16 cellular contexts compared by ENCODE assay signal in the genomic region with DNA sequence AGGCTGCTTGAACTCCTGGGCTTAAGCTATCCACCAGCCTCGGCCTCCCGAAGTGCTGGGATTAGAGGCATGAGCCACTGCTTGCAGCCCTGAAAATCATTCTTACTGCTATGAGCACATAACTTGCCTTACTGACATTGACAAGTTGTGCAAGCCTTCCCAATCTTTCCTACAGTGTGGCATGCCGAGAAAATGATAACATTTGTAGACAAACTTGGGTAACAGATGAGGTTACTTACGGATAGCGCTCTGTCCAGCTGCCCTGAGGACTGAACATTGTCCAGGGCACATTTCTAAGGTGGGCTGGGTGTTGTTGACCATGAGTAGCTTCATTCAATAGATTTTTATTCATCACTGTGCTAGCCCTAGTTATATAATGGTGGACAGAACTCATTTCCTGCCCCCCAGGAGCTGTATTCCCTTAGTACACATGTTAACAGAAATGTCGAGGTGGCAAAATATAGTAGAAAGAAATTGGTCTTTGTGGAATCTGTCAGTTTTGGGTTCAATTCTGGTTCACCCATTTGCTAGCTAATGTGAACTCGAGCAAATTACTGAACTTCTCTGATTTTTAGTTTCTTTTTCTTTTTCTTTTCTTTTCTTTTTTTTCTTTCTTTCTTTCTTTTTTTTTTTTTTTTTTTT.
DNase-seq lines count a peak whose midpoint lies in the region; ATAC-seq, FAIRE-seq and TF ChIP-seq lines count a peak whose summit lies in the region.
"Had no signal": no experiment of that assay in that cellular context is flagged by ENCODE, and none has a peak within 500 bp of the region (broad histone marks: within the 10 kb centered on the region; RNA-seq: fewer than 3 reads in every experiment).

No MANE protein-coding gene starts in this region.

- H3K4me1 ChIP-seq in GM23338 (ENCODE audit: insufficient read depth) (no peaks in the 10 kb centered on the region), K562 (replicated peaks in 1 of 2; ENCODE audit: control insufficient read depth in 2 of 2, insufficient read depth in 2 of 2, low read length in 2 of 2) (no peaks in the 10 kb centered on the region), HepG2 (ENCODE audit: insufficient read depth, low read length) (peaks cover 84% of the 10 kb centered on the region)
- H3K4me1 ChIP-seq: BE2C had no signal

- H3K27ac ChIP-seq in GM23338 (ENCODE audit: low read depth), result no peak overlapping the region
- no peak overlapping the region for H3K27ac ChIP-seq in K562 (ENCODE audit: extremely low read depth, low read depth, low read length)
- H3K27ac ChIP-seq in HepG2 (ENCODE audit: extremely low read length, insufficient read depth, low read length), result peak overlapping the region; percentile 24

- H3K27me3 Mint-ChIP-seq in GM23338 (ENCODE audit: insufficient read depth, low read depth, poor library complexity), result peaks cover 2% of the 10 kb centered on the region

- no peaks in the 10 kb centered on the region for H3K79me2 ChIP-seq in GM23338 (replicated peaks; ENCODE audit: insufficient read depth)
- no peaks in the 10 kb centered on the region for H3K79me2 ChIP-seq in K562 (ENCODE audit: control insufficient read depth, insufficient read depth, low read length)
- no peaks in the 10 kb centered on the region for H3K79me2 ChIP-seq in HepG2 (ENCODE audit: insufficient read depth, low read length)

- no peaks in the 10 kb centered on the region for H3F3A ChIP-seq in GM23338 (replicated peaks; ENCODE audit: low read depth)

- H3K27ac Mint-ChIP-seq in GM23338, result no peak overlapping the region

- H2AFZ ChIP-seq in GM23338 (0 out of 2 replicates have a peak overlapping the region, but pooled peaks have one; percentile 23), K562 (ENCODE audit: low read depth, low read length) (no peak overlapping the region), HepG2 (ENCODE audit: low read length) (no peak overlapping the region)

- H3K9me2 ChIP-seq in GM23338 (ENCODE audit: insufficient read depth), result no peaks in the 10 kb centered on the region

- H3K9ac ChIP-seq in K562 (ENCODE audit: insufficient read depth in 1 of 2, low read depth in 2 of 2, low read length in 2 of 2) (no peak overlapping the region), HepG2 (ENCODE audit: insufficient read depth, low read depth, low read length) (no peak overlapping the region)

- H3K27me3 ChIP-seq in GM23338 (ENCODE audit: insufficient read depth) (no peaks in the 10 kb centered on the region), K562 (ENCODE audit: control insufficient read depth in 2 of 2, insufficient read depth in 2 of 2, low read length in 2 of 2) (peaks cover 8 to 13% of the 10 kb centered on the region in 2 experiments; a peak in 3 of 5 replicates), HepG2 (ENCODE audit: control insufficient read depth in 1 of 2, insufficient read depth in 2 of 2, low read length in 2 of 2) (no peaks in the 10 kb centered on the region)
- H3K27me3 ChIP-seq: BE2C had no signal

- TF ChIP-seq RAD21 in K562 (CRISPR knock-in tag; conservative IDR thresholded peaks at IDR 0.05 in 1 of 2, IDR thresholded peaks at IDR 0.05 in 1 of 2), result no peak
- no peak for TF ChIP-seq RAD21 in HepG2 (CRISPR knock-in tag; IDR thresholded peaks at IDR 0.05)

- H3K36me3 ChIP-seq in GM23338 (ENCODE audit: insufficient read depth) (no peaks in the 10 kb centered on the region), K562 (ENCODE audit: control insufficient read depth, insufficient read depth, low read length) (no peaks in the 10 kb centered on the region), HepG2 (replicated peaks in 1 of 2; ENCODE audit: control insufficient read depth in 1 of 2, insufficient read depth in 2 of 2, low read length in 2 of 2) (no peaks in the 10 kb centered on the region)
- H3K36me3 ChIP-seq: BE2C, HAP-1 had no signal

- H3K4me1 Mint-ChIP-seq in GM23338, result no peaks in the 10 kb centered on the region

- CTCF ChIA-PET in K562 (lab: Yijun Ruan, JAX; ENCODE audit: low intra/inter-chr PET ratio), result no interaction called here
- CTCF ChIA-PET in HepG2 (lab: Yijun Ruan, JAX; ENCODE audit: low intra/inter-chr PET ratio, low total read pairs), result no interaction called here

- H3K4me3 Mint-ChIP-seq in GM23338, result no peak overlapping the region
- H3K4me3 Mint-ChIP-seq: CD4-positive, CD25-positive, alpha-beta regulatory T cell had no signal

- H3K4me3 ChIP-seq in GM23338, result no peak overlapping the region
- no peak overlapping the region for H3K4me3 ChIP-seq in K562
- H3K4me3 ChIP-seq in HepG2 (replicated peaks in 1 of 3; ENCODE audit: insufficient read depth in 1 of 3, low read depth in 2 of 3, low read length in 3 of 3), result no peak overlapping the region
- H3K4me3 ChIP-seq: HAP-1 had no signal

- no peak for TF ChIP-seq EP300 in K562 (IDR thresholded peaks at IDR 0.05; ENCODE audit: low read length)
- peak; percentile 19 to 48; a peak in 2 of 4 replicates for TF ChIP-seq EP300 in HepG2 (IDR thresholded peaks at IDR 0.05; ENCODE audit: low read depth in 2 of 2, low read length in 2 of 2)
- TF ChIP-seq EP300 in HepG2 (CRISPR knock-in tag; IDR thresholded peaks at IDR 0.05; ENCODE audit: borderline replicate concordance), result peak; percentile 58; the same call in 1 of the 2 replicates

- in situ Hi-C loops in K562 (cut with MboI) (no loop called here), HepG2 (cut with HindIII; ENCODE audit: extremely low pct_ligation_motif_present, low pct_unique_long_range_greater_than_20kb) (no loop called here)

- no peak overlapping the region for H3K4me2 ChIP-seq in GM23338
- no peak overlapping the region for H3K4me2 ChIP-seq in K562 (ENCODE audit: insufficient read depth, low read length)
- H3K4me2 ChIP-seq in HepG2 (ENCODE audit: low read depth, low read length), result peak overlapping the region; percentile 37; the same call in 1 of the 2 replicates

- 1% methylated on average over 7 of the region's 7 CpGs for WGBS in K562 (ENCODE audit: insufficient coverage, low coverage, missing lambda C conversion rate)
- 45% methylated on average over 7 of the region's 7 CpGs for WGBS in HepG2 (ENCODE audit: low lambda C conversion rate)

- intact Hi-C loops in K562 (cut with micrococcal nuclease) (no loop called here), HepG2 (cut with micrococcal nuclease; ENCODE audit: unreplicated experiment) (no loop called here), left colon (cut with DNase I, micrococcal nuclease) (no loop called here)

- H3K9me3 ChIP-seq in K562 (replicated peaks; ENCODE audit: control insufficient read depth, insufficient read depth, low read depth, low read length) (no peaks in the 10 kb centered on the region), HepG2 (ENCODE audit: low read length) (no peaks in the 10 kb centered on the region)
- H3K9me3 ChIP-seq: BE2C, Caco-2, HAP-1 had no signal

- no TSS peak for BruUV-seq in K562 (replicated peaks; lab: Mats Ljungman, UMichigan)
- BruUV-seq in HepG2 (replicated peaks; lab: Mats Ljungman, UMichigan), result no TSS peak

- ATAC-seq in GM23338 (no peak), K562 (no peak), HepG2 (peak; percentile 83), GM21515 (IDR thresholded peaks at IDR 0.05; ENCODE audit: unreplicated experiment) (no peak), left colon (no peak)

- FAIRE-seq in K562 (lab: Jason Lieb, UNC), result no peak
- FAIRE-seq in HepG2 (lab: Jason Lieb, UNC), result peak; percentile 39
- FAIRE-seq: D721Med, G401.6 had no signal

- POLR2A ChIA-PET in K562 (lab: Yijun Ruan, JAX), result no interaction called here
- POLR2A ChIA-PET in HepG2 (lab: Yijun Ruan, JAX), result interaction anchor here (1.5 to 3.2 kb wide), 3 partner anchors 14 to 48 kb away, joined by 5 to 14 read pairs (median 12); no protein-coding TSS in a partner anchor

- no peaks in the 10 kb centered on the region for H3K9me3 Mint-ChIP-seq in GM23338

- H4K20me1 ChIP-seq in GM23338 (replicated peaks; ENCODE audit: insufficient read depth) (no peaks in the 10 kb centered on the region), K562 (replicated peaks; ENCODE audit: control insufficient read depth, insufficient read depth, low read length) (no peaks in the 10 kb centered on the region), HepG2 (ENCODE audit: insufficient read depth, low read length) (no peaks in the 10 kb centered on the region)

- TF ChIP-seq CTCF in GM23338 (conservative IDR thresholded peaks at IDR 0.05; ENCODE audit: low read depth in 2 of 2) (no peak), K562 (IDR thresholded peaks at IDR 0.05 in 2 of 3, conservative IDR thresholded peaks at IDR 0.05 in 1 of 3; ENCODE audit: insufficient read depth in 2 of 3, low read depth in 1 of 3, low read length in 3 of 3) (no peak), HepG2 (CRISPR knock-in tag; IDR thresholded peaks at IDR 0.05) (no peak)

- TF ChIP-seq POLR2A in K562 (conservative IDR thresholded peaks at IDR 0.05) (no peak), HepG2 (IDR thresholded peaks at IDR 0.05; ENCODE audit: insufficient read depth in 1 of 2, low read depth in 2 of 2, low read length in 2 of 2) (no peak)

- no peaks in the 10 kb centered on the region for H3K9me1 ChIP-seq in K562 (ENCODE audit: control insufficient read depth, insufficient read depth, low read length)

- H3K36me3 Mint-ChIP-seq in GM23338 (ENCODE audit: low read depth), result no peaks in the 10 kb centered on the region
- H3K36me3 Mint-ChIP-seq: CD4-positive, CD25-positive, alpha-beta regulatory T cell had no signal

- DNase-seq in GM23338 (ENCODE audit: low spot score) (no peak), K562 (ENCODE audit: extremely low read depth in 1 of 4, low spot score in 3 of 4) (no peak), HepG2 (ENCODE audit: low spot score) (peak; percentile 82), kidney glomerular epithelial cell (lab: John Stamatoyannopoulos, UW) (no peak), GDM1 (lab: John Stamatoyannopoulos, UW) (no peak), left colon (no peak)
- DNase-seq: ACHN; BE2C; C1 segment of cervical spinal cord; CD4-positive, CD25-positive, alpha-beta regulatory T cell; KBM-7 had no signal

TF ChIP-seq in GM23338, 12 proteins besides CTCF, POLR2A, EP300 and RAD21 (continues in another document):
- TF ChIP-seq STAT1 (IDR thresholded peaks at IDR 0.05; ENCODE audit: unreplicated experiment), result no peak

TF ChIP-seq in K562, 482 proteins besides CTCF, POLR2A, EP300 and RAD21 (continues in another document):
- no peak for TF ChIP-seq KLF13 (tag; IDR thresholded peaks at IDR 0.05; ENCODE audit: borderline replicate concordance, low read depth)
- TF ChIP-seq ESRRA (IDR thresholded peaks at IDR 0.05; ENCODE audit: borderline replicate concordance, low read depth), result no peak
- no peak for TF ChIP-seq MEF2D (tag; conservative IDR thresholded peaks at IDR 0.05; ENCODE audit: low read depth)

TF ChIP-seq in HepG2, 621 proteins besides CTCF, POLR2A, EP300 and RAD21 (continues in another document):
- TF ChIP-seq GTF3A (CRISPR knock-in tag; conservative IDR thresholded peaks at IDR 0.05) (no peak), ZNF337 (CRISPR knock-in tag; IDR thresholded peaks at IDR 0.05; ENCODE audit: borderline replicate concordance, low read depth) (no peak)
